ENCODE assay signal across 1 cellular context in genomic region chr2:96507957-96508520, GRCh38.
TF ChIP-seq lines count a peak whose summit lies in the region.

No MANE protein-coding gene starts in this region.

TF ChIP-seq in HepG2, 621 proteins besides CTCF, POLR2A, EP300 and RAD21 (continued from another document and continues in another):
- TF ChIP-seq ZNF740 (CRISPR knock-in tag; IDR thresholded peaks at IDR 0.05), result no peak
- TF ChIP-seq ZBTB38 (CRISPR knock-in tag; IDR thresholded peaks at IDR 0.05), result peak; percentile 81; the same call in 1 of the 2 replicates
- TF ChIP-seq NFYC (CRISPR knock-in tag; IDR thresholded peaks at IDR 0.05), result no peak
- TF ChIP-seq CBX2 (IDR thresholded peaks at IDR 0.05; ENCODE audit: low read depth, low read length), result no peak
- TF ChIP-seq CBX2 (CRISPR knock-in tag; IDR thresholded peaks at IDR 0.05; ENCODE audit: low read depth), result 0 out of 2 replicates have a peak, but pooled peaks have one; percentile 63
- no peak for TF ChIP-seq TEF (CRISPR knock-in tag; IDR thresholded peaks at IDR 0.05)
- no peak for TF ChIP-seq GPN1 (CRISPR knock-in tag; IDR thresholded peaks at IDR 0.05; ENCODE audit: borderline replicate concordance)
- TF ChIP-seq PHB2 (IDR thresholded peaks at IDR 0.05; ENCODE audit: partially characterized antibody), result no peak
- TF ChIP-seq ZBTB2 (CRISPR knock-in tag; IDR thresholded peaks at IDR 0.05; ENCODE audit: low read depth), result no peak
- TF ChIP-seq POLR2AphosphoS2 (IDR thresholded peaks at IDR 0.05; ENCODE audit: low read depth, low read length), result no peak
- no peak for TF ChIP-seq ZNF335 (CRISPR knock-in tag; IDR thresholded peaks at IDR 0.05)
- TF ChIP-seq ISL2 (CRISPR knock-in tag; IDR thresholded peaks at IDR 0.05), result 0 out of 2 replicates have a peak, but pooled peaks have one; percentile 17
- no peak for TF ChIP-seq ZNF552 (CRISPR knock-in tag; IDR thresholded peaks at IDR 0.05; ENCODE audit: borderline replicate concordance)
- TF ChIP-seq NRL (CRISPR knock-in tag; IDR thresholded peaks at IDR 0.05; ENCODE audit: borderline replicate concordance), result 0 out of 2 replicates have a peak, but pooled peaks have one; percentile 24
- TF ChIP-seq MBNL3 (CRISPR knock-in tag; conservative IDR thresholded peaks at IDR 0.05), result no peak
- no peak for TF ChIP-seq POLR2G (IDR thresholded peaks at IDR 0.05; ENCODE audit: low read depth, low read length)
- peak; percentile 64; the same call in 1 of the 2 replicates for TF ChIP-seq KDM3A (CRISPR knock-in tag; IDR thresholded peaks at IDR 0.05; ENCODE audit: low read depth)
- no peak for TF ChIP-seq PHF20 (CRISPR knock-in tag; IDR thresholded peaks at IDR 0.05)
- TF ChIP-seq ZNF225 (CRISPR knock-in tag; IDR thresholded peaks at IDR 0.05), result no peak
- no peak for TF ChIP-seq ZNF20 (CRISPR knock-in tag; IDR thresholded peaks at IDR 0.05)
- TF ChIP-seq MED8 (CRISPR knock-in tag; IDR thresholded peaks at IDR 0.05; ENCODE audit: insufficient replicate concordance), result no peak
- no peak for TF ChIP-seq RARA (CRISPR knock-in tag; IDR thresholded peaks at IDR 0.05)
- no peak for TF ChIP-seq PLSCR1 (CRISPR knock-in tag; IDR thresholded peaks at IDR 0.05; ENCODE audit: borderline replicate concordance)
- TF ChIP-seq ZNF496 (CRISPR knock-in tag; IDR thresholded peaks at IDR 0.05; ENCODE audit: insufficient replicate concordance), result no peak
- TF ChIP-seq RAD51 (IDR thresholded peaks at IDR 0.05; ENCODE audit: borderline replicate concordance), result no peak
- no peak for TF ChIP-seq TRIM24 (CRISPR knock-in tag; IDR thresholded peaks at IDR 0.05)
- no peak for TF ChIP-seq U2AF2 (IDR thresholded peaks at IDR 0.05; ENCODE audit: low read depth, low read length)
- TF ChIP-seq ZNF557 (CRISPR knock-in tag; IDR thresholded peaks at IDR 0.05), result no peak
- no peak for TF ChIP-seq ZNF460 (CRISPR knock-in tag; IDR thresholded peaks at IDR 0.05; ENCODE audit: borderline replicate concordance)
- TF ChIP-seq ETV6 (CRISPR knock-in tag; conservative IDR thresholded peaks at IDR 0.05), result no peak
- TF ChIP-seq ZNF616 (CRISPR knock-in tag; IDR thresholded peaks at IDR 0.05; ENCODE audit: low read depth), result no peak
- no peak for TF ChIP-seq ZNF704 (CRISPR knock-in tag; IDR thresholded peaks at IDR 0.05; ENCODE audit: borderline replicate concordance)
- no peak for TF ChIP-seq ZNF30 (CRISPR knock-in tag; IDR thresholded peaks at IDR 0.05)
- TF ChIP-seq PAX8 (CRISPR knock-in tag; IDR thresholded peaks at IDR 0.05; ENCODE audit: borderline replicate concordance), result no peak
- no peak for TF ChIP-seq ZNF253 (CRISPR knock-in tag; IDR thresholded peaks at IDR 0.05; ENCODE audit: borderline replicate concordance)
- TF ChIP-seq FOSL1 (CRISPR knock-in tag; IDR thresholded peaks at IDR 0.05; ENCODE audit: borderline replicate concordance), result no peak
- TF ChIP-seq ZBTB49 (CRISPR knock-in tag; IDR thresholded peaks at IDR 0.05; ENCODE audit: borderline replicate concordance), result no peak
- TF ChIP-seq ZNF142 (CRISPR knock-in tag; IDR thresholded peaks at IDR 0.05), result no peak
- no peak for TF ChIP-seq TAF15 (IDR thresholded peaks at IDR 0.05; ENCODE audit: low read depth, low read length, poor library complexity, severe bottlenecking)
- no peak for TF ChIP-seq ZNF879 (CRISPR knock-in tag; IDR thresholded peaks at IDR 0.05)
- no peak for TF ChIP-seq ZNF138 (CRISPR knock-in tag; IDR thresholded peaks at IDR 0.05; ENCODE audit: low read depth)
- peak; percentile 52; the same call in 1 of the 2 replicates for TF ChIP-seq ZFX (CRISPR knock-in tag; IDR thresholded peaks at IDR 0.05; ENCODE audit: low read depth)
- no peak for TF ChIP-seq ZNF749 (CRISPR knock-in tag; IDR thresholded peaks at IDR 0.05; ENCODE audit: borderline replicate concordance)
- no peak for TF ChIP-seq ZNF597 (CRISPR knock-in tag; IDR thresholded peaks at IDR 0.05)
- no peak for TF ChIP-seq ARNT2 (CRISPR knock-in tag; IDR thresholded peaks at IDR 0.05; ENCODE audit: low read depth)
- 0 out of 2 replicates have a peak, but pooled peaks have one; percentile 19 for TF ChIP-seq BCL6 (CRISPR knock-in tag; IDR thresholded peaks at IDR 0.05)
- TF ChIP-seq PRMT3 (CRISPR knock-in tag; IDR thresholded peaks at IDR 0.05; ENCODE audit: borderline replicate concordance, low read depth), result no peak
- no peak for TF ChIP-seq BHLHE40 (IDR thresholded peaks at IDR 0.05; ENCODE audit: low read length)
- TF ChIP-seq ZNF263 (CRISPR knock-in tag; IDR thresholded peaks at IDR 0.05), result no peak
- no peak for TF ChIP-seq ZFP37 (CRISPR knock-in tag; IDR thresholded peaks at IDR 0.05; ENCODE audit: borderline replicate concordance)
- TF ChIP-seq ZNF629 (CRISPR knock-in tag; conservative IDR thresholded peaks at IDR 0.05), result no peak
